ENCODE assay signal across 23 cellular contexts in the genomic region with DNA sequence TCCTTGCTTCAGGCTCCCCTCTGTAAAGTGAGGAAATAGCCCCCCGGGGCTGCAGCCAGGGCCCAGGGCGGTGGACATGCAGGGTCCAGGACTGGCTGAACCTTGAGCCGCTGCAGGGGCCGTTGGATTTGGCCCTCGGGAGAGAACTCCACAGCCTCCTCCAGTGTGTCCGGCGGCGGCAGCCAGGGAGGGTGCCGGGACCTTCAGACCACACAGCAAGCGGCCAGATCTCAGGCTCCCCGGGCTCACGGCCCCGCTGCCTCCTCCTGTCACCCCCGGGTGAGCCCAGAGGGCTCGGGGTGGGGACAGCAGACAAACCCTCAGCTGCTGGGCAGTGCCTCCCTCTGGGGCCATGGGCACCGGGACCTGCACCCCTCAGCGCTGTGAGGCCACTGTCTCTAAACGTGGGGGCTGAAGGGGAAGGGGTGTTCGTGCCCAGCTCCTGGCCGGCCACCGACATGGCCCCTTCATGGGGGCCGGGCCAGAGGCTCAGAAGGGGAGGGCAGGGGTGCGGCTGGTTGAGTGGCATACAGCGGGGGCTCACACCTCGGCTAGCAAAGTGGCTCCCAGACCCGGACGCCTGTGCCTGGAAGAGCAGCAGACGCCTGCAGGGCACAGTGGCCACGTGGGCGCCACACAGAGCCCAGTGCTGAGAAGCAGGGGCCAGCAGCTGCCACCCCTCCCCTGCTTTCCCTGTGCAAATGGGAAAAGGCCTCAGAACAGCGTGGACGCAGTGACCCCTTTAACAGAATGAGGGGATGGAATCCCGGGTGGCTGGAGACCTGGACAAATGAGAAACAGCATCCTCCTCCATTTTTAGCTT.
"Had no signal": no experiment of that assay in that cellular context is flagged by ENCODE, and none has a peak within 500 bp of the region (broad histone marks: within the 10 kb centered on the region; RNA-seq: fewer than 3 reads in every experiment).

No MANE protein-coding gene starts in this region.

- H3K9ac ChIP-seq: parathyroid adenoma had no signal

- H3K27ac ChIP-seq: colonic mucosa, epithelial cell of prostate, gastrocnemius medialis, lower lobe of right lung, neutrophil, parathyroid adenoma, right atrium auricular region, sigmoid colon, thyroid gland had no signal

- H3K4me3 Mint-ChIP-seq: dendritic cell treated with granulocyte-macrophage colony-stimulating factor and Interleukin-4, amounts not matched to agents 40 ng/mL and 50 ng/mL, for 4 days; endodermal cell; naive thymus-derived CD8-positive, alpha-beta T cell; stimulated activated effector memory CD8-positive, alpha-beta T cell treated with anti-CD3 and anti-CD28 coated beads, Interleukin-12 subunit alpha, Interleukin-12 subunit beta, amount 100 ng/mL, for 72 hours; stimulated activated naive CD8-positive, alpha-beta T cell treated with anti-CD3 and anti-CD28 coated beads, Interleukin-15, Interleukin-2, amounts not matched to agents 100 ng/mL and 50 ng/mL, for 24 hours had no signal

- H3K4me1 Mint-ChIP-seq: endodermal cell; stimulated activated effector memory CD8-positive, alpha-beta T cell treated with anti-CD3 and anti-CD28 coated beads, Interleukin-12 subunit alpha, Interleukin-12 subunit beta, amount 100 ng/mL, for 72 hours had no signal

- H3K4me1 ChIP-seq: colonic mucosa, gastrocnemius medialis, lower lobe of right lung, parathyroid adenoma, right atrium auricular region, sigmoid colon had no signal

- H3K27me3 ChIP-seq: colonic mucosa, right atrium auricular region, thyroid gland had no signal

- H3K36me3 Mint-ChIP-seq: naive thymus-derived CD8-positive, alpha-beta T cell; stimulated activated effector memory CD8-positive, alpha-beta T cell treated with anti-CD3 and anti-CD28 coated beads, Interleukin-12 subunit alpha, Interleukin-12 subunit beta, amount 100 ng/mL, for 72 hours had no signal

- H3K27ac Mint-ChIP-seq: dendritic cell treated with granulocyte-macrophage colony-stimulating factor and Interleukin-4, amounts not matched to agents 40 ng/mL and 50 ng/mL, for 4 days; endodermal cell; naive thymus-derived CD8-positive, alpha-beta T cell; progenitor cell of endocrine pancreas; stimulated activated effector memory CD8-positive, alpha-beta T cell treated with anti-CD3 and anti-CD28 coated beads, Interleukin-12 subunit alpha, Interleukin-12 subunit beta, amount 100 ng/mL, for 72 hours; stimulated activated naive CD8-positive, alpha-beta T cell treated with anti-CD3 and anti-CD28 coated beads, Interleukin-15, Interleukin-2, amounts not matched to agents 100 ng/mL and 50 ng/mL, for 24 hours had no signal

- H3K4me3 ChIP-seq: colonic mucosa, gastrocnemius medialis, lower lobe of right lung, right atrium auricular region, sigmoid colon, thyroid gland had no signal

- H3K79me2 ChIP-seq: parathyroid adenoma had no signal

- H3K9me3 ChIP-seq: colonic mucosa, gastrocnemius medialis, lower lobe of right lung, neutrophil, right atrium auricular region, sigmoid colon, thyroid gland had no signal

- H3K36me3 ChIP-seq: colonic mucosa, gastrocnemius medialis, lower lobe of right lung, neutrophil, right atrium auricular region, sigmoid colon, thyroid gland had no signal

- ATAC-seq: esophagus mucosa; gastrocnemius medialis; left ventricle myocardium superior; lower lobe of right lung; naive thymus-derived CD8-positive, alpha-beta T cell; stimulated activated effector memory CD8-positive, alpha-beta T cell treated with anti-CD3 and anti-CD28 coated beads, Interleukin-12 subunit alpha, Interleukin-12 subunit beta, amount 100 ng/mL, for 72 hours had no signal

- DNase-seq: colonic mucosa; effector CD8-positive, alpha-beta T cell; endodermal cell; gastrocnemius medialis; head of caudate nucleus; left ventricle myocardium superior; lower lobe of right lung; naive thymus-derived CD8-positive, alpha-beta T cell; sigmoid colon; stimulated activated CD4-positive, alpha-beta T cell treated with anti-CD3 and anti-CD28 coated beads, Interleukin-2, amount 100 ng/mL, for 24 hours; stimulated activated CD4-positive, alpha-beta T cell treated with anti-CD3 and anti-CD28 coated beads, Interleukin-4, amount 100 ng/mL, for 24 hours; thyroid gland; trophoblast cell had no signal

- H3K9me3 Mint-ChIP-seq: naive thymus-derived CD8-positive, alpha-beta T cell; stimulated activated effector memory CD8-positive, alpha-beta T cell treated with anti-CD3 and anti-CD28 coated beads, Interleukin-12 subunit alpha, Interleukin-12 subunit beta, amount 100 ng/mL, for 72 hours; stimulated activated naive CD8-positive, alpha-beta T cell treated with anti-CD3 and anti-CD28 coated beads, Interleukin-15, Interleukin-2, amounts not matched to agents 100 ng/mL and 50 ng/mL, for 24 hours had no signal

- H2AFZ ChIP-seq: parathyroid adenoma had no signal

- FAIRE-seq: keratinocyte had no signal
